In genomic region chr1:35298464-35298863, GRCh38 we compare ENCODE assay signal across 8 cellular contexts. TPM values are rescaled to one million over a fixed set of nuclear protein-coding genes. Genes with fewer than 3 reads are reported as not detected.
A peak's percentile ranks its signal among the peaks of the same experiment; 100 is the strongest.
DNase-seq lines count a peak whose midpoint lies in the region; ATAC-seq and TF ChIP-seq lines count a peak whose summit lies in the region.

No MANE protein-coding gene starts in this region.

- intact Hi-C loops in left colon (cut with DNase I, micrococcal nuclease) (loop anchor here in 1 of 2 donors (5.0 kb wide), 1 partner anchor 96 kb away; no protein-coding TSS in a partner anchor), upper lobe of right lung (cut with DNase I) (no loop called here)

- ATAC-seq in left colon: peak; percentile 88
- ATAC-seq in upper lobe of right lung: peak; percentile 89
- no peak for ATAC-seq in GM18520 (IDR thresholded peaks at IDR 0.05; ENCODE audit: unreplicated experiment)

- POLR2A ChIA-PET in HEK293 (lab: Yijun Ruan, JAX): no interaction called here

- H3K4me3 ChIP-seq in HEK293 (ENCODE audit: low read depth, low read length): no peak overlapping the region
- no peak overlapping the region for H3K4me3 ChIP-seq in cardiac fibroblast (replicated peaks in 1 of 2; ENCODE audit: low read depth in 2 of 2, low read length in 2 of 2)
- H3K4me3 ChIP-seq in upper lobe of right lung: no peak overlapping the region

- no peaks in the 10 kb centered on the region for H3K27me3 ChIP-seq in upper lobe of right lung

- CTCF ChIA-PET in HEK293 (lab: Yijun Ruan, JAX): interaction anchor here (0.8 kb wide), 1 partner anchor 76 kb away, joined by 4 read pairs; no protein-coding TSS in a partner anchor

- H3K9me3 ChIP-seq in HEK293 (ENCODE audit: control insufficient read depth, insufficient read depth, low read depth, low read length) (no peaks in the 10 kb centered on the region), upper lobe of right lung (no peaks in the 10 kb centered on the region)

- H3K4me1 ChIP-seq in HEK293 (ENCODE audit: control insufficient read depth, insufficient read depth, low read length) (no peaks in the 10 kb centered on the region), upper lobe of right lung (peaks cover 9% of the 10 kb centered on the region)

- peaks cover 10 to 63% of the 10 kb centered on the region in 2 experiments; a peak in 2 of 3 replicates for H3K36me3 ChIP-seq in HEK293 (ENCODE audit: control insufficient read depth in 2 of 2, insufficient read depth in 1 of 2, low read length in 2 of 2)
- peaks cover 6% of the 10 kb centered on the region for H3K36me3 ChIP-seq in upper lobe of right lung

- peak; percentile 46; the same call in 1 of the 2 replicates for TF ChIP-seq CTCF in HEK293 (tag by site-specific recombination; IDR thresholded peaks at IDR 0.05)
- TF ChIP-seq CTCF in cardiac fibroblast (IDR thresholded peaks at IDR 0.05; ENCODE audit: low read depth, low read length): peak; percentile 57
- peak; percentile 50 for TF ChIP-seq CTCF in upper lobe of right lung (IDR thresholded peaks at IDR 0.05)

- peak; percentile 37 for DNase-seq in activated T-cell treated with anti-CD3 and anti-CD28 coated beads, Interleukin-2, amount 50 U/mL, for 1 hour
- DNase-seq in activated T-cell treated with anti-CD3 and anti-CD28 coated beads for 4 hours: no peak
- peak; percentile 48 for DNase-seq in RKO (ENCODE audit: low spot score)
- peak; percentile 60 to 68 for DNase-seq in cardiac fibroblast (ENCODE audit: low read depth in 2 of 2)
- DNase-seq in left colon: peak in 1 of 2 donors; percentile 8
- no peak for DNase-seq in upper lobe of right lung

- H3K27ac ChIP-seq in HEK293 (ENCODE audit: extremely low read depth, low read depth, low read length) (no peak overlapping the region), upper lobe of right lung (no peak overlapping the region)

TF ChIP-seq in HEK293, 187 proteins besides CTCF, POLR2A, EP300 and RAD21:
- peak; percentile 34; the same call in 1 of the 2 replicates for TF ChIP-seq GLIS1 (tag by site-specific recombination; IDR thresholded peaks at IDR 0.05)
- TF ChIP-seq ZNF654 (tag by site-specific recombination; IDR thresholded peaks at IDR 0.05; ENCODE audit: low read depth): peak; percentile 47
- TF ChIP-seq ZNF561 (tag by site-specific recombination; IDR thresholded peaks at IDR 0.05; ENCODE audit: borderline replicate concordance): no peak

RNA-seq across cellular contexts. Expression of gene ZMYM4, which starts 30.0 kb away (rescaled TPM):
- total RNA-seq in left colon (10 to 100 TPM; 27.6 to 31.7 TPM), upper lobe of right lung (48.1 TPM)

Comparison
In these comparisons a context has a peak if more than half of its experiments do, and no peak if none do; other contexts are left out.
1. DNase-seq: peak in activated T-cell treated with anti-CD3 and anti-CD28 coated beads, Interleukin-2, amount 50 U/mL, for 1 hour (single experiment), RKO (single experiment) and cardiac fibroblast (2 of 2); none in activated T-cell treated with anti-CD3 and anti-CD28 coated beads for 4 hours (single experiment) and upper lobe of right lung (single experiment).
2. Peak in every context shown above with its lines, with median percentiles within 50 percentile points of each other: CTCF ChIP-seq.